Comparison of ENCODE assay signal across 6 cellular contexts in genomic region chr16:680967-681745, GRCh38. TPM values are rescaled to one million over a fixed set of nuclear protein-coding genes. Genes with fewer than 3 reads are reported as not detected.
DNase-seq lines count a peak whose midpoint lies in the region; ATAC-seq and TF ChIP-seq lines count a peak whose summit lies in the region.

No MANE protein-coding gene starts in this region.

- H3K9me3 ChIP-seq in NT2/D1 (ENCODE audit: insufficient read depth, low read length) (no peaks in the 10 kb centered on the region), esophagus squamous epithelium (no peaks in the 10 kb centered on the region)

- H3K4me3 Mint-ChIP-seq in stimulated activated naive CD8-positive, alpha-beta T cell treated with anti-CD3 and anti-CD28 coated beads, Interleukin-15, amount 100 ng/mL, for 72 hours = peak overlapping the region; percentile 85 to 90

- no peaks in the 10 kb centered on the region for H3K9me3 Mint-ChIP-seq in stimulated activated naive CD8-positive, alpha-beta T cell treated with anti-CD3 and anti-CD28 coated beads, Interleukin-15, amount 100 ng/mL, for 72 hours

- peak overlapping the region; percentile 93 for H3K4me3 ChIP-seq in NT2/D1 (ENCODE audit: insufficient read length, low read depth)
- peak overlapping the region; percentile 69 to 98 (median 88) for H3K4me3 ChIP-seq in esophagus squamous epithelium

- TF ChIP-seq CTCF in esophagus squamous epithelium (IDR thresholded peaks at IDR 0.05) = no peak

- H3K4me1 ChIP-seq in NT2/D1 (ENCODE audit: insufficient read depth, insufficient read length) (peaks cover 23% of the 10 kb centered on the region), esophagus squamous epithelium (peaks cover 62 to 88% (median 75%) of the 10 kb centered on the region in 3 donors)

- H3K27me3 Mint-ChIP-seq in stimulated activated naive CD8-positive, alpha-beta T cell treated with anti-CD3 and anti-CD28 coated beads, Interleukin-15, amount 100 ng/mL, for 72 hours = peaks cover 10% of the 10 kb centered on the region

- H3K27me3 ChIP-seq in NT2/D1 (ENCODE audit: insufficient read depth, insufficient read length) (peaks cover 6% of the 10 kb centered on the region), esophagus squamous epithelium (peaks cover 0 to 22% (median 0%) of the 10 kb centered on the region in 4 donors)

- peaks cover 44% of the 10 kb centered on the region for H3K36me3 ChIP-seq in NT2/D1 (ENCODE audit: insufficient read depth, insufficient read length, low read length)
- H3K36me3 ChIP-seq in esophagus squamous epithelium = peaks cover 11 to 31% (median 15%) of the 10 kb centered on the region in 3 donors

- peak; percentile 29 for DNase-seq in GM03348 (ENCODE audit: low spot score)
- DNase-seq in NT2/D1 (ENCODE audit: low read depth, low spot score) = no peak
- no peak for DNase-seq in esophagus squamous epithelium (lab: John Stamatoyannopoulos, UW)
- no peak for DNase-seq in stimulated activated naive CD8-positive, alpha-beta T cell treated with anti-CD3 and anti-CD28 coated beads, Interleukin-15, amount 100 ng/mL, for 72 hours
- DNase-seq in SHP77 treated with DMSO at 0.1 percent for 48 hours (lab: John Stamatoyannopoulos, UW) = no peak

- no peak for TF ChIP-seq POLR2A in esophagus squamous epithelium (IDR thresholded peaks at IDR 0.05)

- 40 to 52% methylated on average over 2 to 18 of the region's 44 CpGs for WGBS in esophagus squamous epithelium, 2 donors

- H3K9ac ChIP-seq in NT2/D1 (ENCODE audit: insufficient read length, low read depth) = peak overlapping the region; percentile 98

- H3K27ac ChIP-seq in esophagus squamous epithelium = peak overlapping the region; percentile 90 to 97 (median 94)

- H3K4me1 Mint-ChIP-seq in stimulated activated naive CD8-positive, alpha-beta T cell treated with anti-CD3 and anti-CD28 coated beads, Interleukin-15, amount 100 ng/mL, for 72 hours = peaks cover 62% of the 10 kb centered on the region

- ATAC-seq in stimulated activated naive CD8-positive, alpha-beta T cell treated with anti-CD3 and anti-CD28 coated beads, Interleukin-15, amount 100 ng/mL, for 72 hours = no peak
- no peak for ATAC-seq in HG03571 (IDR thresholded peaks at IDR 0.05; ENCODE audit: unreplicated experiment)

- H3K27ac Mint-ChIP-seq in stimulated activated naive CD8-positive, alpha-beta T cell treated with anti-CD3 and anti-CD28 coated beads, Interleukin-15, amount 100 ng/mL, for 72 hours = no peak overlapping the region

- intact Hi-C loops in esophagus squamous epithelium (cut with DNase I) = no loop called here

RNA-seq across cellular contexts. Expression of gene STUB1, which starts 0.9 kb away (rescaled TPM):
- 100 to 1,000 TPM; 102 to 148 (median 120) TPM for total RNA-seq in esophagus squamous epithelium

RNA-seq across cellular contexts. Expression of gene JMJD8, which starts 3.0 kb away (rescaled TPM):
- total RNA-seq in esophagus squamous epithelium = 10 to 100 TPM; 53.7 to 70.7 (median 62.5) TPM

RNA-seq across cellular contexts. Expression of gene RHBDL1, which starts 5.7 kb away (rescaled TPM):
- 1 to 10 TPM in 1 of 4 donors, under 1 TPM in 2, not detected in 1; 0.38 to 1.1 (median 0.57) TPM for total RNA-seq in esophagus squamous epithelium

RNA-seq across cellular contexts. Expression of gene WDR24, which starts 9.0 kb away (rescaled TPM):
- total RNA-seq in esophagus squamous epithelium = 10 to 100 TPM in 1 of 4 donors, 1 to 10 TPM in 3; 6.9 to 11.8 (median 7.8) TPM

RNA-seq across cellular contexts. Expression of gene RHOT2, which starts 13.2 kb away (rescaled TPM):
- 10 to 100 TPM; 28.4 to 70.2 (median 48.9) TPM for total RNA-seq in esophagus squamous epithelium
